13 cellular contexts compared by ENCODE assay signal in the genomic region with DNA sequence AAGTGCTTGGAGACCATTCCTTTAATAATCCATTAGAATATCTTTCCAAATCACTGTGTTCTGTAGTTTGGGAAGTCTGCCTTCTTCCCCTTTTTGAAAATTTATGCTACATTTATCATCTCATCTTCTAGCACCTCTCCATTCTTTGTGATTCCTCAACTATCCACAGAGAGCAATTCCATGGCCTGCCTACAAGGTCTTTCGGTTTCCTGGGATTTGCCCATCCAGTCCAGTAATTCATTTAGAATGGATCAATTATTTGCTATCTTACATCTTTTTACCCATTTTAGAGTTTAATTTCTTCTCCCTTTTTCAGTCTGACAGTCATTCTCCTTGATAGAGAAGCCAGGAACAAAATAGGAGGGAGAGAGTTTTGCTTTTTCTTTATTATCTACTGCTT.
DNase-seq lines count a peak whose midpoint lies in the region; ATAC-seq, FAIRE-seq and TF ChIP-seq lines count a peak whose summit lies in the region.
"Had no signal": no experiment of that assay in that cellular context is flagged by ENCODE, and none has a peak within 500 bp of the region (broad histone marks: within the 10 kb centered on the region; RNA-seq: fewer than 3 reads in every experiment).

No MANE protein-coding gene starts in this region.

- H3K27ac ChIP-seq in astrocyte (ENCODE audit: low read depth, low read length) (peak overlapping the region; percentile 98), foreskin keratinocyte (peak overlapping the region; percentile 82), MM.1S (ENCODE audit: low read length) (no peak overlapping the region)
- H3K27ac ChIP-seq: C4-2B, SK-N-MC had no signal

- H3K36me3 Mint-ChIP-seq in HFFc6 (ENCODE audit: low read depth) (peaks cover 18% of the 10 kb centered on the region), astrocyte (ENCODE audit: low read depth, unreplicated experiment) (peaks cover 8% of the 10 kb centered on the region)
- no peaks in the 10 kb centered on the region for H3K36me3 Mint-ChIP-seq in activated naive CD4-positive, alpha-beta T cell treated with anti-CD3 and anti-CD28 coated beads, Interleukin-2, amount 10 ng/mL, durations not matched to agents 7 days and 5 days

- H3K9me3 Mint-ChIP-seq in HFFc6 (no peaks in the 10 kb centered on the region), astrocyte (ENCODE audit: unreplicated experiment) (no peaks in the 10 kb centered on the region)
- no peaks in the 10 kb centered on the region for H3K9me3 Mint-ChIP-seq in activated naive CD4-positive, alpha-beta T cell treated with anti-CD3 and anti-CD28 coated beads, Interleukin-2, amount 10 ng/mL, durations not matched to agents 7 days and 5 days

- H3K4me2 ChIP-seq in astrocyte (ENCODE audit: low read length) (peak overlapping the region; percentile 76), MM.1S (ENCODE audit: low read depth, low read length) (no peak overlapping the region)

- H3K4me3 Mint-ChIP-seq in HFFc6 (peak overlapping the region; percentile 80), astrocyte (ENCODE audit: unreplicated experiment) (no peak overlapping the region)
- no peak overlapping the region for H3K4me3 Mint-ChIP-seq in activated naive CD4-positive, alpha-beta T cell treated with anti-CD3 and anti-CD28 coated beads, Interleukin-2, amount 10 ng/mL, durations not matched to agents 7 days and 5 days

- H3F3A ChIP-seq in MM.1S (ENCODE audit: insufficient read depth, low read length) = no peaks in the 10 kb centered on the region

- H4K20me1 ChIP-seq in astrocyte (ENCODE audit: insufficient read depth, low read length) (no peaks in the 10 kb centered on the region), MM.1S (ENCODE audit: insufficient read depth, low read length) (no peaks in the 10 kb centered on the region)

- no peaks in the 10 kb centered on the region for H3K9me2 ChIP-seq in MM.1S (replicated peaks; ENCODE audit: insufficient read depth, low read length)

- peaks cover 41% of the 10 kb centered on the region for H3K4me1 ChIP-seq in astrocyte (ENCODE audit: insufficient read depth, low read length)
- H3K4me1 ChIP-seq in foreskin keratinocyte = peaks cover 20% of the 10 kb centered on the region
- H3K4me1 ChIP-seq in MM.1S (ENCODE audit: low read length) = no peaks in the 10 kb centered on the region; the same call in 1 of the 2 replicates

- no peak for ATAC-seq in foreskin keratinocyte

- H3K27ac Mint-ChIP-seq in HFFc6 (peak overlapping the region; percentile 98), astrocyte (ENCODE audit: unreplicated experiment) (peak overlapping the region; percentile 99)
- no peak overlapping the region for H3K27ac Mint-ChIP-seq in activated naive CD4-positive, alpha-beta T cell treated with anti-CD3 and anti-CD28 coated beads, Interleukin-2, amount 10 ng/mL, durations not matched to agents 7 days and 5 days

- H3K4me1 Mint-ChIP-seq in HFFc6 (ENCODE audit: low read depth) (peaks cover 78% of the 10 kb centered on the region), astrocyte (ENCODE audit: low read depth, unreplicated experiment) (peaks cover 73% of the 10 kb centered on the region)
- peaks cover 4% of the 10 kb centered on the region for H3K4me1 Mint-ChIP-seq in activated naive CD4-positive, alpha-beta T cell treated with anti-CD3 and anti-CD28 coated beads, Interleukin-2, amount 10 ng/mL, durations not matched to agents 7 days and 5 days

- H2AFZ ChIP-seq in astrocyte (ENCODE audit: low read depth, low read length) = no peak overlapping the region
- no peak overlapping the region for H2AFZ ChIP-seq in MM.1S (ENCODE audit: low read length)

- H3K27me3 Mint-ChIP-seq in HFFc6 (ENCODE audit: insufficient read depth) (no peaks in the 10 kb centered on the region; the same call in 1 of the 2 replicates), astrocyte (ENCODE audit: low read depth, unreplicated experiment) (no peaks in the 10 kb centered on the region)
- peaks cover under 1% of the 10 kb centered on the region for H3K27me3 Mint-ChIP-seq in activated naive CD4-positive, alpha-beta T cell treated with anti-CD3 and anti-CD28 coated beads, Interleukin-2, amount 10 ng/mL, durations not matched to agents 7 days and 5 days

- H3K27me3 ChIP-seq in astrocyte (ENCODE audit: insufficient read depth, low read length) = no peaks in the 10 kb centered on the region
- H3K27me3 ChIP-seq in foreskin keratinocyte = no peaks in the 10 kb centered on the region
- no peaks in the 10 kb centered on the region for H3K27me3 ChIP-seq in MM.1S (replicated peaks; ENCODE audit: insufficient read depth, low read length)

- H3K79me2 ChIP-seq in astrocyte (ENCODE audit: insufficient read depth, low read length) = no peaks in the 10 kb centered on the region
- no peaks in the 10 kb centered on the region for H3K79me2 ChIP-seq in MM.1S (ENCODE audit: low read length)

- no peaks in the 10 kb centered on the region for H3K36me3 ChIP-seq in astrocyte (ENCODE audit: insufficient read depth, low read length)
- no peaks in the 10 kb centered on the region for H3K36me3 ChIP-seq in MM.1S (replicated peaks; ENCODE audit: insufficient read depth, low read length)

- H3K4me3 ChIP-seq in astrocyte (ENCODE audit: insufficient read depth, low read depth, low read length) = no peak overlapping the region
- no peak overlapping the region for H3K4me3 ChIP-seq in MM.1S (ENCODE audit: low read length)
- H3K4me3 ChIP-seq: SK-N-MC had no signal

- CTCF ChIA-PET in activated naive CD4-positive, alpha-beta T cell treated with anti-CD3 and anti-CD28 coated beads, Interleukin-2, amount 10 ng/mL, durations not matched to agents 7 days and 5 days (lab: Charles Lee) = interaction anchor here (0.5 kb wide), 1 partner anchor 203 kb away, joined by 3 read pairs; no protein-coding TSS in a partner anchor

- peak; percentile 49 for FAIRE-seq in astrocyte (lab: Jason Lieb, UNC)

- no peaks in the 10 kb centered on the region for H3K9me3 ChIP-seq in astrocyte (ENCODE audit: insufficient read depth, low read depth, low read length)
- H3K9me3 ChIP-seq in MM.1S (replicated peaks; ENCODE audit: insufficient read depth, low read length) = no peaks in the 10 kb centered on the region

- H3K9ac ChIP-seq in astrocyte (ENCODE audit: low read length) (peak overlapping the region; percentile 74), MM.1S (ENCODE audit: low read length) (no peak overlapping the region)

- TF ChIP-seq CTCF in HFFc6 (IDR thresholded peaks at IDR 0.05) (no peak), astrocyte (IDR thresholded peaks at IDR 0.05; ENCODE audit: insufficient read depth, low read depth, low read length) (no peak), foreskin keratinocyte (conservative IDR thresholded peaks at IDR 0.05) (no peak), MM.1S (IDR thresholded peaks at IDR 0.05; ENCODE audit: low read length) (no peak)

- no peak for DNase-seq in HFFc6
- no peak for DNase-seq in astrocyte (ENCODE audit: low read depth)
- no peak for DNase-seq in foreskin keratinocyte
- no peak for DNase-seq in MM.1S
- DNase-seq in activated CD4-positive, CD25-positive, alpha-beta regulatory T cell (lab: John Stamatoyannopoulos, UW) = no peak
- DNase-seq in activated naive CD4-positive, alpha-beta T cell treated with anti-CD3 and anti-CD28 coated beads, Interleukin-2, amount 10 ng/mL, durations not matched to agents 7 days and 5 days = no peak
- DNase-seq in NCI-H345 (lab: John Stamatoyannopoulos, UW) = no peak
- DNase-seq: NCI-H1436 treated with DMSO at 0.1 percent for 48 hours, NCI-H2081, NCI-H2227 treated with DMSO at 0.1 percent for 48 hours, NCI-H526 treated with DMSO at 0.1 percent for 48 hours had no signal
